In genomic region chr4:161702287-161702686, GRCh38 we compare ENCODE assay signal across 1 cellular context.
TF ChIP-seq lines count a peak whose summit lies in the region.

No MANE protein-coding gene starts in this region.

TF ChIP-seq in WTC11, 78 proteins besides CTCF, POLR2A, EP300 and RAD21 (continued from another document):
- TF ChIP-seq ATF2 (CRISPR knock-in tag; IDR thresholded peaks at IDR 0.05; ENCODE audit: borderline replicate concordance, low read depth) (no peak), JUN (CRISPR knock-in tag; IDR thresholded peaks at IDR 0.05) (no peak), EMX1 (CRISPR knock-in tag; IDR thresholded peaks at IDR 0.05) (no peak), ZNF121 (CRISPR knock-in tag; IDR thresholded peaks at IDR 0.05) (no peak), ZNF232 (CRISPR knock-in tag; IDR thresholded peaks at IDR 0.05) (no peak), IRF2 (CRISPR knock-in tag; IDR thresholded peaks at IDR 0.05; ENCODE audit: borderline replicate concordance, low read depth) (no peak)
